ENCODE assay signal across 13 cellular contexts in genomic region chr9:134408389-134408788, GRCh38.
DNase-seq lines count a peak whose midpoint lies in the region; ATAC-seq, FAIRE-seq and TF ChIP-seq lines count a peak whose summit lies in the region.
"Had no signal": no experiment of that assay in that cellular context is flagged by ENCODE, and none has a peak within 500 bp of the region (broad histone marks: within the 10 kb centered on the region; RNA-seq: fewer than 3 reads in every experiment).

No MANE protein-coding gene starts in this region.

- peaks cover 77 to 100% (median 98%) of the 10 kb centered on the region in 10 experiments for H3K4me1 ChIP-seq in BLaER1 treated with 17β-estradiol and CSF1 and Interleukin-3, amounts not matched to agents 10 nM and 100 nM
- H3K4me1 ChIP-seq in HUES64 (ENCODE audit: insufficient read depth, low read length) (peaks cover 5% of the 10 kb centered on the region; the same call in 1 of the 2 replicates), parathyroid adenoma (peaks cover 81% of the 10 kb centered on the region)

- peaks cover 8% of the 10 kb centered on the region for H3K27me3 Mint-ChIP-seq in activated naive CD8-positive, alpha-beta T cell treated with anti-CD3 and anti-CD28 coated beads for 36 hours

- H3K4me1 Mint-ChIP-seq in activated naive CD8-positive, alpha-beta T cell treated with anti-CD3 and anti-CD28 coated beads for 36 hours: peaks cover 31% of the 10 kb centered on the region

- H3K9me3 ChIP-seq in BLaER1 treated with 17β-estradiol and CSF1 and Interleukin-3, amounts not matched to agents 10 nM and 100 nM (replicated peaks in 1 of 11): no peaks in the 10 kb centered on the region
- no peaks in the 10 kb centered on the region for H3K9me3 ChIP-seq in HUES64 (ENCODE audit: insufficient read depth, low read depth, low read length)
- no peaks in the 10 kb centered on the region for H3K9me3 ChIP-seq in parathyroid adenoma (ENCODE audit: control insufficient read depth, low read length)
- H3K9me3 ChIP-seq: gastroesophageal sphincter had no signal

- no peak for ATAC-seq in GM19035 (IDR thresholded peaks at IDR 0.05; ENCODE audit: unreplicated experiment)
- ATAC-seq: gastroesophageal sphincter had no signal

- no peak overlapping the region for H3K4me3 Mint-ChIP-seq in activated naive CD8-positive, alpha-beta T cell treated with anti-CD3 and anti-CD28 coated beads for 36 hours
- H3K4me3 Mint-ChIP-seq: activated CD4-positive, alpha-beta memory T cell treated with anti-CD3 and anti-CD28 coated beads, Interleukin-2, amount 10 ng/mL, durations not matched to agents 7 days and 5 days; activated naive CD4-positive, alpha-beta T cell treated with anti-CD3 and anti-CD28 coated beads for 36 hours had no signal

- no peak for FAIRE-seq in D721Med (lab: Jason Lieb, UNC)

- intact Hi-C loops in dorsolateral prefrontal cortex (cut with DNase I): loop anchor here in 1 of 2 donors (5.0 kb wide), 1 partner anchor 41 kb away; no protein-coding TSS in a partner anchor

- peaks cover 21 to 54% (median 44%) of the 10 kb centered on the region in 11 experiments for H3K36me3 ChIP-seq in BLaER1 treated with 17β-estradiol and CSF1 and Interleukin-3, amounts not matched to agents 10 nM and 100 nM
- no peaks in the 10 kb centered on the region for H3K36me3 ChIP-seq in HUES64 (ENCODE audit: insufficient read depth, low read length)
- H3K36me3 ChIP-seq in parathyroid adenoma (ENCODE audit: control insufficient read depth, insufficient read depth, low read length): no peaks in the 10 kb centered on the region

- peaks cover 0 to 5% (median 0%) of the 10 kb centered on the region in 11 experiments; a peak in 1 of 22 replicates for H3K27me3 ChIP-seq in BLaER1 treated with 17β-estradiol and CSF1 and Interleukin-3, amounts not matched to agents 10 nM and 100 nM
- H3K27me3 ChIP-seq in HUES64 (ENCODE audit: insufficient read depth, low read length) (no peaks in the 10 kb centered on the region), dorsolateral prefrontal cortex (no peaks in the 10 kb centered on the region), parathyroid adenoma (ENCODE audit: control insufficient read depth, insufficient read depth, low read length) (no peaks in the 10 kb centered on the region)
- H3K27me3 ChIP-seq: gastroesophageal sphincter had no signal

- H3K36me3 Mint-ChIP-seq in activated naive CD8-positive, alpha-beta T cell treated with anti-CD3 and anti-CD28 coated beads for 36 hours: no peaks in the 10 kb centered on the region

- H3K4me2 ChIP-seq in BLaER1 treated with 17β-estradiol and CSF1 and Interleukin-3, amounts not matched to agents 10 nM and 100 nM: peak overlapping the region; percentile 88 to 100 (median 96)
- peak overlapping the region; percentile 52 for H3K4me2 ChIP-seq in parathyroid adenoma (ENCODE audit: low read length)

- no peaks in the 10 kb centered on the region for H3K9me3 Mint-ChIP-seq in activated naive CD8-positive, alpha-beta T cell treated with anti-CD3 and anti-CD28 coated beads for 36 hours
- H3K9me3 Mint-ChIP-seq: activated CD4-positive, alpha-beta memory T cell treated with anti-CD3 and anti-CD28 coated beads, Interleukin-2, amount 10 ng/mL, durations not matched to agents 7 days and 5 days; activated naive CD4-positive, alpha-beta T cell treated with anti-CD3 and anti-CD28 coated beads for 36 hours had no signal

- H3K9ac ChIP-seq in BLaER1 treated with 17β-estradiol and CSF1 and Interleukin-3, amounts not matched to agents 10 nM and 100 nM: peak overlapping the region in 8 of 11 experiments; percentile 44 to 75 (median 57); a peak in 10 of 22 replicates
- H3K9ac ChIP-seq in HUES64 (ENCODE audit: low read depth, low read length): no peak overlapping the region
- no peak overlapping the region for H3K9ac ChIP-seq in parathyroid adenoma

- DNase-seq in dorsolateral prefrontal cortex: no peak
- DNase-seq in D721Med (ENCODE audit: insufficient read length, low spot score): no peak
- no peak for DNase-seq in activated naive CD8-positive, alpha-beta T cell treated with anti-CD3 and anti-CD28 coated beads for 36 hours
- no peak for DNase-seq in NCI-H2081 treated with DMSO at 0.1 percent for 48 hours (lab: John Stamatoyannopoulos, UW)
- DNase-seq: activated CD4-positive, alpha-beta memory T cell treated with anti-CD3 and anti-CD28 coated beads, Interleukin-2, amount 10 ng/mL, durations not matched to agents 7 days and 5 days; activated naive CD4-positive, alpha-beta T cell treated with anti-CD3 and anti-CD28 coated beads for 36 hours; AML-193; posterior cingulate gyrus had no signal

- no peak overlapping the region for H3K27ac Mint-ChIP-seq in activated naive CD8-positive, alpha-beta T cell treated with anti-CD3 and anti-CD28 coated beads for 36 hours
- H3K27ac Mint-ChIP-seq: activated CD4-positive, alpha-beta memory T cell treated with anti-CD3 and anti-CD28 coated beads, Interleukin-2, amount 10 ng/mL, durations not matched to agents 7 days and 5 days; activated naive CD4-positive, alpha-beta T cell treated with anti-CD3 and anti-CD28 coated beads for 36 hours had no signal

- H2AFZ ChIP-seq in parathyroid adenoma: no peak overlapping the region

- WGBS in HUES64: 94% methylated on average over 9 of the region's 9 CpGs

- peaks cover 51 to 100% (median 96%) of the 10 kb centered on the region in 11 experiments; a peak in 21 of 22 replicates for H4K20me1 ChIP-seq in BLaER1 treated with 17β-estradiol and CSF1 and Interleukin-3, amounts not matched to agents 10 nM and 100 nM

- peak overlapping the region in 8 of 11 experiments; percentile 20 to 91 (median 74); a peak in 13 of 22 replicates for H3K27ac ChIP-seq in BLaER1 treated with 17β-estradiol and CSF1 and Interleukin-3, amounts not matched to agents 10 nM and 100 nM
- H3K27ac ChIP-seq in HUES64 (ENCODE audit: low read depth, low read length): peak overlapping the region; percentile 49; the same call in 1 of the 2 replicates
- peak overlapping the region in 50 of 59 donors; percentile 39 to 98 (median 89) for H3K27ac ChIP-seq in dorsolateral prefrontal cortex
- H3K27ac ChIP-seq in parathyroid adenoma: peak overlapping the region; percentile 89

- TF ChIP-seq CTCF in dorsolateral prefrontal cortex (IDR thresholded peaks at IDR 0.05 in 54 of 56, conservative IDR thresholded peaks at IDR 0.05 in 2 of 56; ENCODE audit: low read depth in 1 of 56, partially characterized antibody in 56 of 56) (no peak), parathyroid adenoma (IDR thresholded peaks at IDR 0.05) (no peak), D721Med (IDR thresholded peaks at IDR 0.05; ENCODE audit: insufficient read depth, missing control alignments) (no peak)

- H3K4me3 ChIP-seq in BLaER1 treated with 17β-estradiol and CSF1 and Interleukin-3, amounts not matched to agents 10 nM and 100 nM: peak overlapping the region in 2 of 10 experiments; percentile 53 to 57; a peak in 5 of 20 replicates
- no peak overlapping the region for H3K4me3 ChIP-seq in HUES64 (ENCODE audit: low read length)
- H3K4me3 ChIP-seq in dorsolateral prefrontal cortex: peak overlapping the region in 4 of 59 donors; percentile 52 to 67 (median 55)
- no peak overlapping the region for H3K4me3 ChIP-seq in parathyroid adenoma (ENCODE audit: low read depth, low read length)

- H3K79me2 ChIP-seq in parathyroid adenoma: peaks cover 4% of the 10 kb centered on the region

Comparison
In these comparisons a context has a peak if more than half of its experiments do, and no peak if none do; other contexts are left out.
1. H3K9ac ChIP-seq: peak in BLaER1 treated with 17β-estradiol and CSF1 and Interleukin-3, amounts not matched to agents 10 nM and 100 nM (8 of 11); none in HUES64 (single experiment) and parathyroid adenoma (single experiment).
2. Peak in every context shown above with its lines, with median percentiles within 50 percentile points of each other: H3K27ac ChIP-seq.